Comparison of ENCODE assay signal across 19 cellular contexts in the genomic region with DNA sequence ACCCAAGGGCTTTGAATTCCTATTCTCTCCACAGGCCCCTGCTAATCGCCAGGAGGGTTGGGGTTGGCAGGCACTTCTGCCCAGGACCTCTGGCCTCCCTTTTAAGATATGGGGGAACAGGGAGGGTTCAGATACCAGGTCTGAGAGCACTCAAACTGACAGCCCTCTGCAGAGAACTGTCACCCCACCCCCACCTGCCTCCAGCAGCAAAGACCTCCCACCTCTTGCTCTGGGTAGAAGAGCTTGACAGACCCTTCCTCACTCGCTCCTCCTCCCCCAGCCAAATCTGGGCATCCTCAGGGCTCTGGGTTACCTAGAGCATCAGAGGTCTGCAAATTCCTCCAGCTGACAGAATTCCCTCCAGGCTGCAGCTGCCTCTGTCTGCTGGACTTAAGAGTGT. TPM values are rescaled to one million over a fixed set of nuclear protein-coding genes. Genes with fewer than 3 reads are reported as not detected.
DNase-seq lines count a peak whose midpoint lies in the region; ATAC-seq and TF ChIP-seq lines count a peak whose summit lies in the region.
"Had no signal": no experiment of that assay in that cellular context is flagged by ENCODE, and none has a peak within 500 bp of the region (broad histone marks: within the 10 kb centered on the region; RNA-seq: fewer than 3 reads in every experiment).

No MANE protein-coding gene starts in this region.

- peaks cover 4% of the 10 kb centered on the region for H3K27me3 Mint-ChIP-seq in neural progenitor cell (ENCODE audit: insufficient read depth, low read depth)

- no peak overlapping the region for H3K27ac Mint-ChIP-seq in neural progenitor cell
- H3K27ac Mint-ChIP-seq: CD14-positive monocyte had no signal

- H3K4me1 Mint-ChIP-seq in neural progenitor cell: peaks cover 15% of the 10 kb centered on the region
- H3K4me1 Mint-ChIP-seq: CD14-positive monocyte had no signal

- H3K9ac ChIP-seq in HCT116 (ENCODE audit: low read length): no peak overlapping the region
- no peak overlapping the region for H3K9ac ChIP-seq in neural progenitor cell

- ATAC-seq in HCT116 (no peak), RWPE2 (ENCODE audit: low read depth) (no peak), foreskin keratinocyte (no peak), GM21529 (IDR thresholded peaks at IDR 0.05; ENCODE audit: unreplicated experiment) (no peak), HG03354 (IDR thresholded peaks at IDR 0.05; ENCODE audit: poor library complexity, severe bottlenecking, unreplicated experiment) (no peak)

- POLR2A ChIA-PET in HCT116 (lab: Charles Lee): no interaction called here

- peaks cover 63% of the 10 kb centered on the region for H3K79me2 ChIP-seq in HCT116 (ENCODE audit: insufficient read depth, low read length)
- H3K79me2 ChIP-seq in neural progenitor cell (ENCODE audit: low read depth): no peaks in the 10 kb centered on the region

- H2AFZ ChIP-seq in HCT116 (ENCODE audit: low read depth, low read length, poor library complexity, severe bottlenecking) (no peak overlapping the region), neural progenitor cell (replicated peaks) (no peak overlapping the region)

- CTCF ChIA-PET in HCT116 (lab: Charles Lee): no interaction called here

- H3K36me3 Mint-ChIP-seq in neural progenitor cell: no peaks in the 10 kb centered on the region
- H3K36me3 Mint-ChIP-seq: CD14-positive monocyte had no signal

- H3K4me2 ChIP-seq in HCT116 (ENCODE audit: low read length): peak overlapping the region; percentile 4; the same call in 1 of the 2 replicates
- peak overlapping the region; percentile 35 for H3K4me2 ChIP-seq in neural progenitor cell

- no peaks in the 10 kb centered on the region for H3K9me3 Mint-ChIP-seq in neural progenitor cell

- H3K27ac ChIP-seq in HCT116 (ENCODE audit: low read depth, low read length) (no peak overlapping the region), RWPE2 (ENCODE audit: poor library complexity, severe bottlenecking) (peak overlapping the region; percentile 99), foreskin keratinocyte (peak overlapping the region; percentile 92), neural progenitor cell (no peak overlapping the region)

- peaks cover 26% of the 10 kb centered on the region for H3F3A ChIP-seq in neural progenitor cell (ENCODE audit: low read depth)

- no peaks in the 10 kb centered on the region for H3K27me3 ChIP-seq in HCT116 (ENCODE audit: insufficient read depth, low read length)
- H3K27me3 ChIP-seq in RWPE2 (ENCODE audit: insufficient read depth, poor library complexity, severe bottlenecking): no peaks in the 10 kb centered on the region
- no peaks in the 10 kb centered on the region for H3K27me3 ChIP-seq in foreskin keratinocyte
- no peaks in the 10 kb centered on the region for H3K27me3 ChIP-seq in neural progenitor cell

- no peak overlapping the region for H3K4me3 ChIP-seq in HCT116 (replicated peaks in 1 of 2; ENCODE audit: low read depth in 1 of 2, low read length in 2 of 2)
- H3K4me3 ChIP-seq in RWPE2 (ENCODE audit: severe bottlenecking): no peak overlapping the region
- no peak overlapping the region for H3K4me3 ChIP-seq in neural progenitor cell

- no peaks in the 10 kb centered on the region for H3K9me2 ChIP-seq in HCT116 (ENCODE audit: insufficient read depth)

- no peak for TF ChIP-seq POLR2A in HCT116 (IDR thresholded peaks at IDR 0.05; ENCODE audit: borderline replicate concordance, extremely low read depth, insufficient read depth, insufficient read length)

- H4K20me1 ChIP-seq in HCT116 (ENCODE audit: insufficient read depth) (no peaks in the 10 kb centered on the region), neural progenitor cell (ENCODE audit: low read depth) (no peaks in the 10 kb centered on the region)

- no peaks in the 10 kb centered on the region for H3K36me3 ChIP-seq in HCT116 (ENCODE audit: control insufficient read depth in 1 of 2, insufficient read depth in 2 of 2, low read length in 2 of 2)
- H3K36me3 ChIP-seq in RWPE2 (ENCODE audit: low read depth): peaks cover 74% of the 10 kb centered on the region
- no peaks in the 10 kb centered on the region for H3K36me3 ChIP-seq in neural progenitor cell

- no peak for TF ChIP-seq CTCF in HCT116 (IDR thresholded peaks at IDR 0.05 in 2 of 3, conservative IDR thresholded peaks at IDR 0.05 in 1 of 3; ENCODE audit: borderline replicate concordance in 1 of 3, insufficient read depth in 1 of 3, low read depth in 2 of 3, low read length in 2 of 3)
- no peak for TF ChIP-seq CTCF in RWPE2 (IDR thresholded peaks at IDR 0.05; ENCODE audit: poor library complexity, severe bottlenecking)
- no peak for TF ChIP-seq CTCF in foreskin keratinocyte (conservative IDR thresholded peaks at IDR 0.05)
- no peak for TF ChIP-seq CTCF in neural progenitor cell (IDR thresholded peaks at IDR 0.05)

- H3K4me3 Mint-ChIP-seq in neural progenitor cell: no peak overlapping the region
- H3K4me3 Mint-ChIP-seq: CD14-positive monocyte had no signal

- intact Hi-C loops in HCT116 (cut with micrococcal nuclease): no loop called here

- H3K4me1 ChIP-seq in HCT116 (ENCODE audit: control insufficient read depth in 1 of 2, insufficient read depth in 2 of 2, low read length in 2 of 2): peaks cover 65 to 89% of the 10 kb centered on the region in 2 experiments
- H3K4me1 ChIP-seq in RWPE2 (ENCODE audit: insufficient read depth, poor library complexity, severe bottlenecking): peaks cover 70% of the 10 kb centered on the region
- peaks cover 61% of the 10 kb centered on the region for H3K4me1 ChIP-seq in foreskin keratinocyte
- H3K4me1 ChIP-seq in neural progenitor cell: peaks cover 19% of the 10 kb centered on the region

- DNase-seq in HCT116 (ENCODE audit: low read depth, low spot score) (no peak), RWPE2 (ENCODE audit: low spot score) (no peak), foreskin keratinocyte (no peak), neural progenitor cell (ENCODE audit: low spot score) (peak; percentile 40), RPMI8226 (no peak), NCI-H446 treated with DMSO at 0.1 percent for 48 hours (lab: John Stamatoyannopoulos, UW) (no peak)
- DNase-seq: ACHN, AML-193, DMS79, GOT3, KG1, NCI-H1417, NCI-H187 treated with DMSO at 0.1 percent for 48 hours, NCI-H226, NCI-H524 treated with DMSO at 0.1 percent for 48 hours, SW 1271 had no signal

- BruUV-seq in HCT116 (replicated peaks; lab: Mats Ljungman, UMichigan): no TSS peak

- TF ChIP-seq RAD21 in HCT116 (IDR thresholded peaks at IDR 0.05; ENCODE audit: low read depth): no peak

- RAD21 ChIA-PET in HCT116 (lab: Charles Lee; ENCODE audit: low non-redundant PET in 1 of 2, low total read pairs in 2 of 2, uncharacterized antibody in 2 of 2, unreplicated experiment in 2 of 2): no interaction called here

- H3K9me3 ChIP-seq in HCT116 (ENCODE audit: control insufficient read depth in 1 of 2, insufficient read depth in 1 of 2, low read depth in 1 of 2, low read length in 2 of 2) (no peaks in the 10 kb centered on the region), RWPE2 (ENCODE audit: severe bottlenecking) (no peaks in the 10 kb centered on the region), neural progenitor cell (ENCODE audit: low read depth) (no peaks in the 10 kb centered on the region)

TF ChIP-seq in HCT116, 20 proteins besides CTCF, POLR2A, EP300 and RAD21:
- TF ChIP-seq POLR2AphosphoS5 (IDR thresholded peaks at IDR 0.05; ENCODE audit: low read depth, low read length): no peak
- no peak for TF ChIP-seq ZNF274 (IDR thresholded peaks at IDR 0.05; ENCODE audit: low read depth, low read length)
- TF ChIP-seq EZH2phosphoT487 (IDR thresholded peaks at IDR 0.05; ENCODE audit: borderline replicate concordance): no peak
- no peak for TF ChIP-seq CBX3 (IDR thresholded peaks at IDR 0.05; ENCODE audit: low read depth)
- TF ChIP-seq SIN3A (IDR thresholded peaks at IDR 0.05; ENCODE audit: low read depth): no peak

RNA-seq across cellular contexts. Expression of a gene that starts 11.7 kb away (rescaled TPM):
- 94.7 TPM for total RNA-seq in HCT116 (2021; ENCODE audit: unreplicated experiment)
- polyA plus RNA-seq in HCT116 (2012): 206 and 214 TPM in 2 replicates
- total RNA-seq in foreskin keratinocyte: 449 and 561 TPM in 2 replicates
- 357 and 445 TPM in 2 replicates for polyA plus RNA-seq in foreskin keratinocyte
- total RNA-seq in neural progenitor cell (ENCODE audit: low replicate concordance): 3.9 and 11.0 TPM in 2 replicates
- polyA plus RNA-seq: CD14-positive monocyte had no signal

Comparison
In these comparisons a context has a peak if more than half of its experiments do, and no peak if none do; other contexts are left out.
1. H3K27ac ChIP-seq: peak in RWPE2 (single experiment) and foreskin keratinocyte (single experiment); none in HCT116 (single experiment) and neural progenitor cell (single experiment).